Comparison of ENCODE assay signal across 8 cellular contexts in the genomic region with DNA sequence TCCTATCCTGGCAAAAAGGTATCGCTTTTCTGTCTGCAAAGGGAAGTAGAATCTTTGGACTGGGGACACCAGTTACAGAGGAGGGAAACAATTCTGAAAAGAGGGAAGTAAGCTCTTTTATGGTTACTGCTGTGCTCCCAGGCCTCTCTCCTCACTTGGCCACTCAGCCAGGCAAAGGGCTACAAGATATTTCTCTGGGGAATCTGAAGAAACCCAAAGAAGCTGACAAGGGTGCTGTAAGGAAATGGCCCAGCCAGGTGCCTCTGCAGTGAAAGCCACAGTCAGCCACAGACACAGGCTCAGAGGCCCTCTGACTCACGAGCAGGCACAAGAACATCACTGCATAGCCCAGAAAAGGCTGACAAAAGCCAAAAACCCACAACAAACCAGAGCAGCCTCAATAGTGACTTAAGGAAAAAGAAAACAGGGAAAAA. TPM values are rescaled to one million over a fixed set of nuclear protein-coding genes. Genes with fewer than 3 reads are reported as not detected.
DNase-seq lines count a peak whose midpoint lies in the region; ATAC-seq and TF ChIP-seq lines count a peak whose summit lies in the region.

No MANE protein-coding gene starts in this region.

- no peak overlapping the region for H3K4me3 ChIP-seq in H7 (ENCODE audit: insufficient read depth, low read depth, low read length)
- H3K4me3 ChIP-seq in A673 (ENCODE audit: low read depth, low read length, poor library complexity, severe bottlenecking): no peak overlapping the region

- no peaks in the 10 kb centered on the region for H3K9me3 Mint-ChIP-seq in progenitor cell of endocrine pancreas (ENCODE audit: low read depth)

- H3K9me3 ChIP-seq in T-helper 17 cell (ENCODE audit: control insufficient read depth, low read length, poor library complexity, severe bottlenecking) (no peaks in the 10 kb centered on the region), A673 (ENCODE audit: low read depth, low read length, poor library complexity, severe bottlenecking) (no peaks in the 10 kb centered on the region)

- CTCF ChIA-PET in A673 (lab: Charles Lee): no interaction called here

- H3K27me3 Mint-ChIP-seq in T-helper 17 cell (no peaks in the 10 kb centered on the region), progenitor cell of endocrine pancreas (no peaks in the 10 kb centered on the region)

- no peaks in the 10 kb centered on the region for H3K27me3 ChIP-seq in H7 (ENCODE audit: control insufficient read depth, insufficient read depth, low read length)
- H3K27me3 ChIP-seq in A673 (replicated peaks; ENCODE audit: insufficient read depth, low read depth, low read length, poor library complexity): no peaks in the 10 kb centered on the region

- no peaks in the 10 kb centered on the region; the same call in 1 of the 2 replicates for H3K36me3 ChIP-seq in H7 (replicated peaks; ENCODE audit: control insufficient read depth, insufficient read depth, low read length)
- no peaks in the 10 kb centered on the region for H3K36me3 ChIP-seq in A673 (ENCODE audit: insufficient read depth, low read length, poor library complexity, severe bottlenecking)

- H3K27ac Mint-ChIP-seq in T-helper 17 cell: peak overlapping the region; percentile 95
- peak overlapping the region; percentile 16 for H3K27ac Mint-ChIP-seq in progenitor cell of endocrine pancreas

- peaks cover 11% of the 10 kb centered on the region for H3K4me1 ChIP-seq in A673 (ENCODE audit: insufficient read depth, low read length, poor library complexity, severe bottlenecking)

- no TSS peak for BruUV-seq in A673 (replicated peaks; lab: Mats Ljungman, UMichigan)

- H3K4me3 Mint-ChIP-seq in T-helper 17 cell: peak overlapping the region; percentile 84
- H3K4me3 Mint-ChIP-seq in progenitor cell of endocrine pancreas (ENCODE audit: low read depth): no peak overlapping the region

- H3K36me3 Mint-ChIP-seq in T-helper 17 cell (ENCODE audit: low read depth) (no peaks in the 10 kb centered on the region), progenitor cell of endocrine pancreas (ENCODE audit: insufficient read depth) (peaks cover 1% of the 10 kb centered on the region)

- ATAC-seq in HG03103 (IDR thresholded peaks at IDR 0.05; ENCODE audit: low read depth, unreplicated experiment): peak; percentile 40
- ATAC-seq in T-helper 17 cell: peak; percentile 96

- in situ Hi-C loops in GM13977 (cut with MboI; ENCODE audit: low pct_unique_long_range_greater_than_20kb, low sequenced_read_pairs, unreplicated experiment): no loop called here

- intact Hi-C loops in A673 (cut with micrococcal nuclease; ENCODE audit: unreplicated experiment): no loop called here

- H3K4me1 Mint-ChIP-seq in T-helper 17 cell (peaks cover 50% of the 10 kb centered on the region), progenitor cell of endocrine pancreas (ENCODE audit: low read depth) (peaks cover 22% of the 10 kb centered on the region)

- TF ChIP-seq CTCF in GM13977 (IDR thresholded peaks at IDR 0.05; ENCODE audit: extremely low read depth, insufficient read depth, missing control alignments) (no peak), progenitor cell of endocrine pancreas (IDR thresholded peaks at IDR 0.05; ENCODE audit: unreplicated experiment) (no peak), A673 (conservative IDR thresholded peaks at IDR 0.05; ENCODE audit: low read depth, low read length) (no peak)

- no peak overlapping the region for H3K27ac ChIP-seq in A673 (ENCODE audit: low read depth, low read length, poor library complexity, severe bottlenecking)

- DNase-seq in GM13977 (ENCODE audit: low spot score) (peak; percentile 55), T-helper 17 cell (peak in 2 of 3 donors; percentile 47 to 52), astrocyte of the hippocampus (ENCODE audit: low read depth, low spot score) (peak; percentile 71), progenitor cell of endocrine pancreas (ENCODE audit: low spot score, unreplicated experiment) (no peak), H7 (no peak), A673 (ENCODE audit: low spot score) (no peak), NCI-H1105 (lab: John Stamatoyannopoulos, UW) (no peak)

- POLR2A ChIA-PET in A673 (lab: Charles Lee; ENCODE audit: low non-redundant PET): no interaction called here

RNA-seq across cellular contexts. Expression of a gene that starts 5.8 kb away (rescaled TPM):
- total RNA-seq in T-helper 17 cell (100 to 1,000 TPM; 136 to 175 TPM), progenitor cell of endocrine pancreas (388 and 399 TPM in 2 replicates), A673 (2021) (510 and 581 TPM in 2 replicates)
- total RNA-seq in H7 (2014; rRNA removed; shearing (Covaris generic)): 362 and 415 TPM in 2 replicates

RNA-seq across cellular contexts. Expression of a gene that starts 6.0 kb away (rescaled TPM):
- total RNA-seq in T-helper 17 cell (100 to 1,000 TPM; 190 to 216 TPM), progenitor cell of endocrine pancreas (445 and 460 TPM in 2 replicates), A673 (2021) (342 and 360 TPM in 2 replicates)
- total RNA-seq in H7 (2014; rRNA removed; shearing (Covaris generic)): 249 and 274 TPM in 2 replicates

RNA-seq across cellular contexts. Expression of a gene that starts 46.4 kb away (rescaled TPM):
- total RNA-seq in T-helper 17 cell: 10 to 100 TPM; 18.0 to 28.1 TPM
- total RNA-seq in progenitor cell of endocrine pancreas: 63.6 and 67.0 TPM in 2 replicates
- 19.5 and 20.4 TPM in 2 replicates for total RNA-seq in H7 (2014; rRNA removed; shearing (Covaris generic))
- 53.3 and 72.1 TPM in 2 replicates for total RNA-seq in A673 (2021)

Comparison
In these comparisons a context has a peak if more than half of its experiments do, and no peak if none do; other contexts are left out.
1. DNase-seq: peak in GM13977 (single experiment), T-helper 17 cell (2 of 3) and astrocyte of the hippocampus (single experiment); none in progenitor cell of endocrine pancreas (single experiment), H7 (single experiment), A673 (single experiment) and NCI-H1105 (single experiment).